Comparison of ENCODE assay signal across 29 cellular contexts in genomic region chr11:132972565-132972964, GRCh38.
DNase-seq lines count a peak whose midpoint lies in the region; ATAC-seq, FAIRE-seq and TF ChIP-seq lines count a peak whose summit lies in the region.
"Had no signal": no experiment of that assay in that cellular context is flagged by ENCODE, and none has a peak within 500 bp of the region (broad histone marks: within the 10 kb centered on the region; RNA-seq: fewer than 3 reads in every experiment).

No MANE protein-coding gene starts in this region.

- DNase-seq in esophagus muscularis mucosa (ENCODE audit: extremely low spot score), result peak; percentile 37
- DNase-seq in middle frontal gyrus (ENCODE audit: extremely low spot score, low spot score), result peak; percentile 43
- no peak for DNase-seq in tibial nerve (ENCODE audit: low spot score in 2 of 2)
- no peak for DNase-seq in stimulated activated naive CD8-positive, alpha-beta T cell treated with anti-CD3 and anti-CD28 coated beads, Interleukin-15, amount 100 ng/mL, for 72 hours
- no peak for DNase-seq in frontal cortex (ENCODE audit: low spot score in 2 of 2)
- DNase-seq: activated CD4-positive, CD25-positive, alpha-beta regulatory T cell; activated naive CD4-positive, alpha-beta T cell; activated naive CD8-positive, alpha-beta T cell treated with anti-CD3 and anti-CD28 coated beads, Interleukin-2, amount 50 U/mL, for 24 hours; body of pancreas; Caco-2; cerebellar nuclear complex; DMS79; KG1; left ventricle myocardium superior; naive B cell; NCI-H1105 treated with DMSO at 0.1 percent for 48 hours; NCI-H1930; NCI-H2171 treated with DMSO at 0.1 percent for 48 hours; NCI-H524; stimulated activated CD4-positive, alpha-beta T cell treated with anti-CD3 and anti-CD28 coated beads, Interleukin-4, amount 100 ng/mL, for 4 hours; upper lobe of right lung had no signal

- TF ChIP-seq CTCF in esophagus muscularis mucosa (IDR thresholded peaks at IDR 0.05), result no peak
- no peak for TF ChIP-seq CTCF in tibial nerve (IDR thresholded peaks at IDR 0.05)

- peaks cover 0 to 4% (median 0%) of the 10 kb centered on the region in 4 donors for H3K27me3 ChIP-seq in esophagus muscularis mucosa
- H3K27me3 ChIP-seq in tibial nerve, result no peaks in the 10 kb centered on the region
- H3K27me3 ChIP-seq: BLaER1 treated with 17β-estradiol and CSF1 and Interleukin-3, amounts not matched to agents 10 nM and 100 nM; body of pancreas; upper lobe of right lung had no signal

- H3K36me3 ChIP-seq in esophagus muscularis mucosa, result no peaks in the 10 kb centered on the region
- no peaks in the 10 kb centered on the region for H3K36me3 ChIP-seq in tibial nerve
- H3K36me3 ChIP-seq: BLaER1 treated with 17β-estradiol and CSF1 and Interleukin-3, amounts not matched to agents 10 nM and 100 nM; upper lobe of right lung had no signal

- no peak for FAIRE-seq in frontal cortex (lab: Jason Lieb, UNC)
- FAIRE-seq: G401.6, GM19239, islet of Langerhans had no signal

- H3K27ac Mint-ChIP-seq in stimulated activated naive CD8-positive, alpha-beta T cell treated with anti-CD3 and anti-CD28 coated beads, Interleukin-15, amount 100 ng/mL, for 72 hours, result no peak overlapping the region
- H3K27ac Mint-ChIP-seq: activated naive CD8-positive, alpha-beta T cell treated with anti-CD3 and anti-CD28 coated beads, Interleukin-2, amount 50 U/mL, for 24 hours; naive B cell had no signal

- no peak for TF ChIP-seq POLR2A in esophagus muscularis mucosa (IDR thresholded peaks at IDR 0.05; ENCODE audit: low read depth)
- TF ChIP-seq POLR2A in tibial nerve (IDR thresholded peaks at IDR 0.05), result no peak

- H3K9me3 Mint-ChIP-seq in stimulated activated naive CD8-positive, alpha-beta T cell treated with anti-CD3 and anti-CD28 coated beads, Interleukin-15, amount 100 ng/mL, for 72 hours, result no peaks in the 10 kb centered on the region
- H3K9me3 Mint-ChIP-seq: activated naive CD8-positive, alpha-beta T cell treated with anti-CD3 and anti-CD28 coated beads, Interleukin-2, amount 50 U/mL, for 24 hours had no signal

- no peak overlapping the region for H3K4me3 Mint-ChIP-seq in stimulated activated naive CD8-positive, alpha-beta T cell treated with anti-CD3 and anti-CD28 coated beads, Interleukin-15, amount 100 ng/mL, for 72 hours
- H3K4me3 Mint-ChIP-seq: activated naive CD8-positive, alpha-beta T cell treated with anti-CD3 and anti-CD28 coated beads, Interleukin-2, amount 50 U/mL, for 24 hours; naive B cell had no signal

- 79% methylated on average over 3 of the region's 3 CpGs for WGBS in esophagus muscularis mucosa
- 55 to 58% methylated on average over 3 of the region's 3 CpGs for WGBS in tibial nerve, 2 donors

- H3K27ac ChIP-seq in angular gyrus (ENCODE audit: low read depth, low read length) (peak overlapping the region; percentile 71), esophagus muscularis mucosa (replicated peaks in 1 of 4) (no peak overlapping the region), tibial nerve (peak overlapping the region; percentile 47 to 82 (median 58))
- H3K27ac ChIP-seq: BLaER1 treated with 17β-estradiol and CSF1 and Interleukin-3, amounts not matched to agents 10 nM and 100 nM; body of pancreas; HL-60; SK-N-MC; upper lobe of right lung had no signal

- H3K4me3 ChIP-seq in esophagus muscularis mucosa (no peak overlapping the region), tibial nerve (no peak overlapping the region)
- H3K4me3 ChIP-seq: BLaER1 treated with 17β-estradiol and CSF1 and Interleukin-3, amounts not matched to agents 10 nM and 100 nM; body of pancreas; SK-N-MC; upper lobe of right lung had no signal

- H3K4me1 Mint-ChIP-seq in stimulated activated naive CD8-positive, alpha-beta T cell treated with anti-CD3 and anti-CD28 coated beads, Interleukin-15, amount 100 ng/mL, for 72 hours, result no peaks in the 10 kb centered on the region
- H3K4me1 Mint-ChIP-seq: activated naive CD8-positive, alpha-beta T cell treated with anti-CD3 and anti-CD28 coated beads, Interleukin-2, amount 50 U/mL, for 24 hours; naive B cell had no signal

- H3K4me1 ChIP-seq in esophagus muscularis mucosa (no peaks in the 10 kb centered on the region), tibial nerve (peaks cover 0 to 12% (median 4%) of the 10 kb centered on the region in 4 donors)
- H3K4me1 ChIP-seq: body of pancreas, Caco-2, upper lobe of right lung had no signal

- ATAC-seq in stimulated activated naive CD8-positive, alpha-beta T cell treated with anti-CD3 and anti-CD28 coated beads, Interleukin-15, amount 100 ng/mL, for 72 hours, result no peak
- no peak for ATAC-seq in GM19324 (IDR thresholded peaks at IDR 0.05; ENCODE audit: low FRiP score, unreplicated experiment)
- ATAC-seq: activated naive CD8-positive, alpha-beta T cell treated with anti-CD3 and anti-CD28 coated beads, Interleukin-2, amount 50 U/mL, for 24 hours; body of pancreas; left ventricle myocardium superior; upper lobe of right lung had no signal

- intact Hi-C loops in esophagus muscularis mucosa (cut with DNase I), result no loop called here

- H3K27me3 Mint-ChIP-seq in stimulated activated naive CD8-positive, alpha-beta T cell treated with anti-CD3 and anti-CD28 coated beads, Interleukin-15, amount 100 ng/mL, for 72 hours, result peaks cover 9% of the 10 kb centered on the region

- TF ChIP-seq EP300 in esophagus muscularis mucosa (IDR thresholded peaks at IDR 0.05) (no peak), tibial nerve (IDR thresholded peaks at IDR 0.05) (peak in 1 of 2 donors; percentile 50)

- H3K9me3 ChIP-seq in esophagus muscularis mucosa, result no peaks in the 10 kb centered on the region
- H3K9me3 ChIP-seq in tibial nerve, result no peaks in the 10 kb centered on the region
- H3K9me3 ChIP-seq: BLaER1 treated with 17β-estradiol and CSF1 and Interleukin-3, amounts not matched to agents 10 nM and 100 nM; body of pancreas; Caco-2; upper lobe of right lung had no signal

Comparison
In these comparisons a context has a peak if more than half of its experiments do, and no peak if none do; other contexts are left out.
1. H3K27ac ChIP-seq: peak in angular gyrus (single experiment) and tibial nerve (4 of 4); none in esophagus muscularis mucosa (0 of 4).
2. DNase-seq: peak in esophagus muscularis mucosa (single experiment) and middle frontal gyrus (single experiment); none in tibial nerve (0 of 2), stimulated activated naive CD8-positive, alpha-beta T cell treated with anti-CD3 and anti-CD28 coated beads, Interleukin-15, amount 100 ng/mL, for 72 hours (0 of 2) and frontal cortex (0 of 2).